In genomic region chr1:204306076-204306475, GRCh38 we compare ENCODE assay signal across 19 cellular contexts.
"Had no signal": no experiment of that assay in that cellular context is flagged by ENCODE, and none has a peak within 500 bp of the region (broad histone marks: within the 10 kb centered on the region; RNA-seq: fewer than 3 reads in every experiment).

No MANE protein-coding gene starts in this region.

- H3K27me3 ChIP-seq: cardiac muscle cell, esophagus squamous epithelium, left lung, pancreas had no signal

- H3K9me3 Mint-ChIP-seq: activated B cell treated with CpG ODN at 0.5 μM for 24 hours; activated CD4-positive, alpha-beta memory T cell treated with anti-CD3 and anti-CD28 coated beads for 36 hours; activated naive CD8-positive, alpha-beta T cell treated with anti-CD3 and anti-CD28 coated beads for 36 hours; dendritic cell treated with granulocyte-macrophage colony-stimulating factor and Interleukin-4, amounts not matched to agents 40 ng/mL and 50 ng/mL, for 4 days; naive B cell; neural progenitor cell; stimulated activated naive B cell treated with anti-CD40 and anti-IgM and Interleukin-4, amounts not matched to agents 10 μg/mL and 1 μg/mL and 100 μg/mL, for 72 hours; T-helper 2 cell treated with Interferon-gamma antibody and Interleukin-4, amounts not matched to agents 5 μg/mL and 100 μg/mL, for 36 hours had no signal

- H3K27ac Mint-ChIP-seq: activated B cell treated with CpG ODN at 0.5 μM for 24 hours; activated CD4-positive, alpha-beta memory T cell treated with anti-CD3 and anti-CD28 coated beads for 36 hours; activated CD8-positive, alpha-beta memory T cell treated with anti-CD3 and anti-CD28 coated beads, Interleukin-2, amount 10 ng/mL, durations not matched to agents 7 days and 5 days; activated naive CD8-positive, alpha-beta T cell treated with anti-CD3 and anti-CD28 coated beads for 36 hours; dendritic cell treated with granulocyte-macrophage colony-stimulating factor and Interleukin-4, amounts not matched to agents 40 ng/mL and 50 ng/mL, for 4 days; neural progenitor cell; stimulated activated naive B cell treated with anti-CD40 and anti-IgM and Interleukin-4, amounts not matched to agents 10 μg/mL and 1 μg/mL and 100 μg/mL, for 72 hours; T-helper 2 cell treated with Interferon-gamma antibody and Interleukin-4, amounts not matched to agents 5 μg/mL and 100 μg/mL, for 36 hours had no signal

- H3K36me3 Mint-ChIP-seq: activated CD4-positive, alpha-beta memory T cell treated with anti-CD3 and anti-CD28 coated beads for 36 hours; activated CD8-positive, alpha-beta memory T cell treated with anti-CD3 and anti-CD28 coated beads, Interleukin-2, amount 10 ng/mL, durations not matched to agents 7 days and 5 days; activated naive CD8-positive, alpha-beta T cell treated with anti-CD3 and anti-CD28 coated beads for 36 hours; naive B cell; stimulated activated naive B cell treated with anti-CD40 and anti-IgM and Interleukin-4, amounts not matched to agents 10 μg/mL and 1 μg/mL and 100 μg/mL, for 72 hours had no signal

- H3K9ac ChIP-seq: neural progenitor cell had no signal

- H3K4me3 Mint-ChIP-seq: activated B cell treated with CpG ODN at 0.5 μM for 24 hours; activated CD4-positive, alpha-beta memory T cell treated with anti-CD3 and anti-CD28 coated beads for 36 hours; activated CD8-positive, alpha-beta memory T cell treated with anti-CD3 and anti-CD28 coated beads, Interleukin-2, amount 10 ng/mL, durations not matched to agents 7 days and 5 days; activated naive CD8-positive, alpha-beta T cell treated with anti-CD3 and anti-CD28 coated beads for 36 hours; dendritic cell treated with granulocyte-macrophage colony-stimulating factor and Interleukin-4, amounts not matched to agents 40 ng/mL and 50 ng/mL, for 4 days; naive B cell; neural progenitor cell; stimulated activated naive B cell treated with anti-CD40 and anti-IgM and Interleukin-4, amounts not matched to agents 10 μg/mL and 1 μg/mL and 100 μg/mL, for 72 hours; T-helper 2 cell treated with Interferon-gamma antibody and Interleukin-4, amounts not matched to agents 5 μg/mL and 100 μg/mL, for 36 hours had no signal

- H3K4me3 ChIP-seq: esophagus squamous epithelium, left lung, neural progenitor cell, pancreas, thoracic aorta had no signal

- DNase-seq: activated B cell treated with CpG ODN at 0.5 μM for 24 hours; activated CD4-positive, alpha-beta memory T cell treated with anti-CD3 and anti-CD28 coated beads for 36 hours; activated CD4-positive, alpha-beta T cell treated with anti-CD3 and anti-CD28 coated beads for 4 hours; activated CD8-positive, alpha-beta memory T cell treated with anti-CD3 and anti-CD28 coated beads, Interleukin-2, amount 10 ng/mL, durations not matched to agents 7 days and 5 days; activated naive CD8-positive, alpha-beta T cell treated with anti-CD3 and anti-CD28 coated beads for 36 hours; amniotic stem cell; effector memory CD4-positive, alpha-beta T cell; esophagus squamous epithelium; islet precursor cell; left lung; naive B cell; pancreas; stimulated activated naive B cell treated with anti-CD40 and anti-IgM and Interleukin-4, amounts not matched to agents 10 μg/mL and 1 μg/mL and 100 μg/mL, for 72 hours had no signal

- H3K27ac ChIP-seq: cardiac muscle cell, esophagus squamous epithelium, left lung, neural progenitor cell, pancreas, thoracic aorta had no signal

- H2AFZ ChIP-seq: neural progenitor cell had no signal

- ATAC-seq: activated CD8-positive, alpha-beta memory T cell treated with anti-CD3 and anti-CD28 coated beads, Interleukin-2, amount 10 ng/mL, durations not matched to agents 7 days and 5 days; left lung; pancreas; sciatic nerve; stimulated activated naive B cell treated with anti-CD40 and anti-IgM and Interleukin-4, amounts not matched to agents 10 μg/mL and 1 μg/mL and 100 μg/mL, for 72 hours had no signal

- H3K36me3 ChIP-seq: cardiac muscle cell, esophagus squamous epithelium, left lung, neural progenitor cell, pancreas, thoracic aorta had no signal

- H3K9me3 ChIP-seq: esophagus squamous epithelium, left lung, pancreas, thoracic aorta had no signal

- H3K4me1 Mint-ChIP-seq: activated B cell treated with CpG ODN at 0.5 μM for 24 hours; activated CD8-positive, alpha-beta memory T cell treated with anti-CD3 and anti-CD28 coated beads, Interleukin-2, amount 10 ng/mL, durations not matched to agents 7 days and 5 days; activated naive CD8-positive, alpha-beta T cell treated with anti-CD3 and anti-CD28 coated beads for 36 hours; naive B cell; stimulated activated naive B cell treated with anti-CD40 and anti-IgM and Interleukin-4, amounts not matched to agents 10 μg/mL and 1 μg/mL and 100 μg/mL, for 72 hours had no signal

- H3K4me2 ChIP-seq: neural progenitor cell had no signal
